Comparison of ENCODE assay signal across 21 cellular contexts in genomic region chr17:21005803-21006202, GRCh38. TPM values are rescaled to one million over a fixed set of nuclear protein-coding genes. Genes with fewer than 3 reads are reported as not detected.
DNase-seq lines count a peak whose midpoint lies in the region; ATAC-seq and TF ChIP-seq lines count a peak whose summit lies in the region.
"Had no signal": no experiment of that assay in that cellular context is flagged by ENCODE, and none has a peak within 500 bp of the region (broad histone marks: within the 10 kb centered on the region; RNA-seq: fewer than 3 reads in every experiment).

No MANE protein-coding gene starts in this region.

- intact Hi-C loops in left ventricle myocardium inferior (cut with micrococcal nuclease): no loop called here
- intact Hi-C loops in Right ventricle myocardium superior (cut with DNase I): no loop called here
- intact Hi-C loops in dorsolateral prefrontal cortex (cut with DNase I): loop anchor here in 1 of 2 donors (5.0 kb wide), 1 partner anchor 36 kb away; the partner anchor contains the start of gene USP22

- no peak overlapping the region for H2AFZ ChIP-seq in osteoblast (ENCODE audit: low read length)
- H2AFZ ChIP-seq: parathyroid adenoma had no signal

- H3K27ac ChIP-seq in left ventricle myocardium inferior (replicated peaks) (peak overlapping the region; percentile 50), dorsolateral prefrontal cortex (peak overlapping the region; percentile 27 to 99 (median 94)), osteoblast (ENCODE audit: low read depth, low read length) (peak overlapping the region; percentile 17)
- H3K27ac ChIP-seq: BLaER1 treated with 17β-estradiol and CSF1 and Interleukin-3, amounts not matched to agents 10 nM and 100 nM; parathyroid adenoma; Peyer's patch had no signal

- H3K36me3 ChIP-seq in left ventricle myocardium inferior: peaks cover 94% of the 10 kb centered on the region
- H3K36me3 ChIP-seq in osteoblast (ENCODE audit: insufficient read depth, low read length): peaks cover 93% of the 10 kb centered on the region

- peaks cover 58% of the 10 kb centered on the region for H3K36me3 Mint-ChIP-seq in chondrocyte (ENCODE audit: low read depth)

- H4K20me1 ChIP-seq in osteoblast (ENCODE audit: insufficient read depth, low read length): peaks cover 71% of the 10 kb centered on the region

- H3K27me3 Mint-ChIP-seq in chondrocyte (ENCODE audit: low read depth): no peaks in the 10 kb centered on the region
- H3K27me3 Mint-ChIP-seq: activated naive CD4-positive, alpha-beta T cell treated with anti-CD3 and anti-CD28 coated beads, Interleukin-2, amount 50 U/mL, for 24 hours; naive thymus-derived CD8-positive, alpha-beta T cell had no signal

- H3K4me1 Mint-ChIP-seq in chondrocyte (ENCODE audit: low read depth): peaks cover 13% of the 10 kb centered on the region

- no peak for DNase-seq in left ventricle myocardium inferior
- DNase-seq in Right ventricle myocardium superior: no peak
- DNase-seq in dorsolateral prefrontal cortex: peak in 2 of 10 donors; percentile 30 to 38
- DNase-seq in osteoblast (ENCODE audit: insufficient read length, low spot score, missing footprints): no peak
- DNase-seq in chondrocyte (ENCODE audit: low spot score): no peak
- no peak for DNase-seq in COR-L47 (lab: John Stamatoyannopoulos, UW)
- DNase-seq: activated CD4-positive, CD25-positive, alpha-beta regulatory T cell treated with anti-CD3 and anti-CD28 coated beads, Interleukin-2, amount 50 U/mL, for 72 hours; activated CD8-positive, alpha-beta memory T cell treated with anti-CD3 and anti-CD28 coated beads for 24 hours; Calu3; effector CD4-positive, alpha-beta T cell; HCEC 1CT; naive thymus-derived CD8-positive, alpha-beta T cell; NCI-H1092; NCI-H1930; NCI-H69; Peyer's patch; T-helper 1 cell had no signal

- H3K79me2 ChIP-seq in osteoblast (ENCODE audit: insufficient read depth, low read length): peaks cover 93% of the 10 kb centered on the region

- no peak for ATAC-seq in Right ventricle myocardium superior (ENCODE audit: poor library complexity)
- ATAC-seq in HG02623 (IDR thresholded peaks at IDR 0.05; ENCODE audit: unreplicated experiment): no peak
- ATAC-seq: naive thymus-derived CD8-positive, alpha-beta T cell had no signal

- H3K27ac Mint-ChIP-seq in chondrocyte (ENCODE audit: unreplicated experiment): no peak overlapping the region

- H3K4me2 ChIP-seq in osteoblast (ENCODE audit: insufficient read depth, low read length): no peak overlapping the region
- H3K4me2 ChIP-seq: BLaER1 treated with 17β-estradiol and CSF1 and Interleukin-3, amounts not matched to agents 10 nM and 100 nM had no signal

- H3K4me1 ChIP-seq in left ventricle myocardium inferior (peaks cover 60% of the 10 kb centered on the region), osteoblast (ENCODE audit: insufficient read depth, low read length) (peaks cover 14% of the 10 kb centered on the region)
- H3K4me1 ChIP-seq: BLaER1 treated with 17β-estradiol and CSF1 and Interleukin-3, amounts not matched to agents 10 nM and 100 nM had no signal

- H3K27me3 ChIP-seq in left ventricle myocardium inferior (ENCODE audit: low read depth) (no peaks in the 10 kb centered on the region), dorsolateral prefrontal cortex (no peaks in the 10 kb centered on the region), osteoblast (ENCODE audit: insufficient read depth, low read length) (no peaks in the 10 kb centered on the region)
- H3K27me3 ChIP-seq: BLaER1 treated with 17β-estradiol and CSF1 and Interleukin-3, amounts not matched to agents 10 nM and 100 nM; Peyer's patch had no signal

- TF ChIP-seq CTCF in left ventricle myocardium inferior (IDR thresholded peaks at IDR 0.05; ENCODE audit: borderline replicate concordance): no peak
- no peak for TF ChIP-seq CTCF in dorsolateral prefrontal cortex (IDR thresholded peaks at IDR 0.05 in 54 of 56, conservative IDR thresholded peaks at IDR 0.05 in 2 of 56; ENCODE audit: low read depth in 1 of 56, partially characterized antibody in 56 of 56)
- no peak for TF ChIP-seq CTCF in osteoblast (IDR thresholded peaks at IDR 0.05; ENCODE audit: extremely low read depth, low read depth, low read length)
- no peak for TF ChIP-seq CTCF in chondrocyte (IDR thresholded peaks at IDR 0.05)

- H3K4me3 ChIP-seq in left ventricle myocardium inferior: no peak overlapping the region
- H3K4me3 ChIP-seq in dorsolateral prefrontal cortex: peak overlapping the region in 1 of 59 donors; percentile 0
- no peak overlapping the region for H3K4me3 ChIP-seq in osteoblast (ENCODE audit: insufficient read depth, low read length)
- H3K4me3 ChIP-seq: BLaER1 treated with 17β-estradiol and CSF1 and Interleukin-3, amounts not matched to agents 10 nM and 100 nM; Peyer's patch had no signal

- no peaks in the 10 kb centered on the region for H3K9me3 Mint-ChIP-seq in chondrocyte (ENCODE audit: low read depth)
- H3K9me3 Mint-ChIP-seq: activated naive CD4-positive, alpha-beta T cell treated with anti-CD3 and anti-CD28 coated beads, Interleukin-2, amount 50 U/mL, for 24 hours; naive thymus-derived CD8-positive, alpha-beta T cell had no signal

- H3K4me3 Mint-ChIP-seq in chondrocyte (ENCODE audit: unreplicated experiment): no peak overlapping the region
- H3K4me3 Mint-ChIP-seq: activated naive CD4-positive, alpha-beta T cell treated with anti-CD3 and anti-CD28 coated beads, Interleukin-2, amount 50 U/mL, for 24 hours; naive thymus-derived CD8-positive, alpha-beta T cell had no signal

- H3K9me3 ChIP-seq in left ventricle myocardium inferior (replicated peaks) (no peaks in the 10 kb centered on the region), osteoblast (ENCODE audit: low read depth, low read length) (no peaks in the 10 kb centered on the region)
- H3K9me3 ChIP-seq: BLaER1 treated with 17β-estradiol and CSF1 and Interleukin-3, amounts not matched to agents 10 nM and 100 nM; Peyer's patch had no signal

RNA-seq across cellular contexts. Expression of gene USP22, which starts 37.0 kb away (rescaled TPM):
- 159 TPM for total RNA-seq in left ventricle myocardium inferior
- total RNA-seq in Right ventricle myocardium superior: 139 TPM
- 100 to 1,000 TPM; 223 to 385 (median 299) TPM for total RNA-seq in dorsolateral prefrontal cortex
- 271 and 293 TPM in 2 replicates for total RNA-seq in osteoblast
- 228 to 248 TPM (median 239 TPM) in 3 replicates for total RNA-seq in chondrocyte

Comparison
In these comparisons a context has a peak if more than half of its experiments do, and no peak if none do; other contexts are left out.
1. H3K27ac ChIP-seq: peak in every context shown above with its lines; median percentile 94 in dorsolateral prefrontal cortex; 50 in left ventricle myocardium inferior; 17 in osteoblast.